In genomic region chr7:2158331-2159175, GRCh38 we compare ENCODE assay signal across 10 cellular contexts.
DNase-seq lines count a peak whose midpoint lies in the region; ATAC-seq and TF ChIP-seq lines count a peak whose summit lies in the region.
"Had no signal": no experiment of that assay in that cellular context is flagged by ENCODE, and none has a peak within 500 bp of the region (broad histone marks: within the 10 kb centered on the region; RNA-seq: fewer than 3 reads in every experiment).

No MANE protein-coding gene starts in this region.

- H3K79me2 ChIP-seq in DND-41 (ENCODE audit: insufficient read depth, low read length), result peaks cover 5% of the 10 kb centered on the region; the same call in 1 of the 2 replicates

- H3K9ac ChIP-seq in DND-41 (ENCODE audit: low read depth, low read length), result no peak overlapping the region

- peak overlapping the region; percentile 44 for H3K27ac ChIP-seq in DND-41 (ENCODE audit: low read length)

- H3K4me2 ChIP-seq in DND-41 (ENCODE audit: insufficient read depth, low read length), result no peak overlapping the region

- no peaks in the 10 kb centered on the region for H3K4me1 ChIP-seq in DND-41 (ENCODE audit: insufficient read depth, low read length)
- H3K4me1 ChIP-seq: pancreas had no signal

- H2AFZ ChIP-seq in DND-41 (ENCODE audit: low read depth, low read length), result no peak overlapping the region

- H4K20me1 ChIP-seq in DND-41 (ENCODE audit: insufficient read depth, low read length), result peaks cover 24% of the 10 kb centered on the region; the same call in 1 of the 2 replicates

- DNase-seq in DND-41 (no peak), NCI-H748 treated with DMSO at 0.1 percent for 48 hours (lab: John Stamatoyannopoulos, UW) (peak; percentile 50), Right ventricle myocardium inferior (ENCODE audit: missing footprints) (peak; percentile 20), posterior vena cava (ENCODE audit: low spot score) (peak; percentile 61), omental fat pad (ENCODE audit: low spot score) (no peak), Kasumi-1 (lab: John Stamatoyannopoulos, UW) (no peak)
- DNase-seq in stimulated activated CD4-positive, alpha-beta T cell treated with anti-CD3 and anti-CD28 coated beads, Interleukin-15, amount 100 ng/mL, for 24 hours, result no peak
- DNase-seq: activated CD4-positive, alpha-beta T cell treated with anti-CD3 and anti-CD28 coated beads for 4 hours had no signal

- no peaks in the 10 kb centered on the region for H3K9me3 ChIP-seq in DND-41 (ENCODE audit: insufficient read depth, low read length, severe bottlenecking)
- H3K9me3 ChIP-seq: pancreas had no signal

- ATAC-seq in DND-41 (ENCODE audit: insufficient read depth, low read depth) (no peak), Right ventricle myocardium inferior (no peak), omental fat pad (ENCODE audit: low FRiP score) (no peak), GM21723 (IDR thresholded peaks at IDR 0.05; ENCODE audit: unreplicated experiment) (no peak)

- H3K36me3 ChIP-seq in DND-41 (ENCODE audit: insufficient read depth, low read length), result peaks cover 19% of the 10 kb centered on the region
- H3K36me3 ChIP-seq: pancreas had no signal

- no peak overlapping the region for H3K4me3 ChIP-seq in DND-41 (ENCODE audit: low read depth in 1 of 2, low read length in 2 of 2)
- H3K4me3 ChIP-seq: pancreas had no signal

- TF ChIP-seq CTCF in DND-41 (IDR thresholded peaks at IDR 0.05; ENCODE audit: borderline replicate concordance, extremely low read depth, low read length, poor library complexity, severe bottlenecking) (no peak), omental fat pad (IDR thresholded peaks at IDR 0.05) (no peak)

- no peaks in the 10 kb centered on the region for H3K27me3 ChIP-seq in DND-41 (ENCODE audit: insufficient read depth, low read length, poor library complexity)
- H3K27me3 ChIP-seq: pancreas had no signal

- intact Hi-C loops in Right ventricle myocardium inferior (cut with DNase I) (no loop called here), posterior vena cava (cut with DNase I) (no loop called here)

Comparison
In these comparisons a context has a peak if more than half of its experiments do, and no peak if none do; other contexts are left out.
1. DNase-seq: peak in NCI-H748 treated with DMSO at 0.1 percent for 48 hours (single experiment), Right ventricle myocardium inferior (single experiment) and posterior vena cava (single experiment); none in DND-41 (single experiment), omental fat pad (single experiment), stimulated activated CD4-positive, alpha-beta T cell treated with anti-CD3 and anti-CD28 coated beads, Interleukin-15, amount 100 ng/mL, for 24 hours (single experiment) and Kasumi-1 (0 of 2).